In genomic region chr17:7914771-7915610, GRCh38 we compare ENCODE assay signal across 8 cellular contexts. TPM values are rescaled to one million over a fixed set of nuclear protein-coding genes. Genes with fewer than 3 reads are reported as not detected.
A peak's percentile ranks its signal among the peaks of the same experiment; 100 is the strongest.
DNase-seq lines count a peak whose midpoint lies in the region; ATAC-seq and FAIRE-seq lines count a peak whose summit lies in the region.

No MANE protein-coding gene starts in this region.

- no peaks in the 10 kb centered on the region for H3K9me3 ChIP-seq in iPS DF 6.9 (ENCODE audit: control insufficient read depth, insufficient read depth, low read length)

- FAIRE-seq in HTR-8/SVneo (lab: Jason Lieb, UNC), result peak; percentile 42

- DNase-seq in HTR-8/SVneo (ENCODE audit: insufficient read length, low spot score), result no peak
- DNase-seq in activated naive CD8-positive, alpha-beta T cell treated with anti-CD3 and anti-CD28 coated beads, Interleukin-2, amount 10 ng/mL, durations not matched to agents 7 days and 5 days, result no peak
- DNase-seq in iPS DF 6.9 (ENCODE audit: low read depth, low spot score), result no peak
- DNase-seq in smooth muscle cell of the brain vasculature (ENCODE audit: low read depth, low spot score), result peak; percentile 20
- DNase-seq in mucosa of gallbladder (ENCODE audit: low spot score), result no peak
- DNase-seq in NCI-H2196 (lab: John Stamatoyannopoulos, UW; ENCODE audit: unreplicated experiment), result no peak

- H3K27me3 ChIP-seq in iPS DF 6.9 (ENCODE audit: control insufficient read depth, insufficient read depth, low read length), result peaks cover 10% of the 10 kb centered on the region

- H3K27ac ChIP-seq in iPS DF 6.9 (ENCODE audit: low read length), result no peak overlapping the region

- no peaks in the 10 kb centered on the region for H3K27me3 Mint-ChIP-seq in activated naive CD8-positive, alpha-beta T cell treated with anti-CD3 and anti-CD28 coated beads, Interleukin-2, amount 10 ng/mL, durations not matched to agents 7 days and 5 days

- peaks cover 4% of the 10 kb centered on the region; the same call in 1 of the 2 replicates for H3K4me1 ChIP-seq in iPS DF 6.9 (ENCODE audit: control insufficient read depth, insufficient read depth, low read length)

- no peaks in the 10 kb centered on the region; the same call in 1 of the 2 replicates for H3K36me3 ChIP-seq in iPS DF 6.9 (ENCODE audit: control insufficient read depth, insufficient read depth, low read length)

- peak overlapping the region; percentile 41; the same call in 1 of the 2 replicates for H3K4me3 ChIP-seq in iPS DF 6.9 (ENCODE audit: low read length)

- peak overlapping the region; percentile 91 for H3K27ac Mint-ChIP-seq in activated naive CD8-positive, alpha-beta T cell treated with anti-CD3 and anti-CD28 coated beads, Interleukin-2, amount 10 ng/mL, durations not matched to agents 7 days and 5 days

- peaks cover 25% of the 10 kb centered on the region for H3K4me1 Mint-ChIP-seq in activated naive CD8-positive, alpha-beta T cell treated with anti-CD3 and anti-CD28 coated beads, Interleukin-2, amount 10 ng/mL, durations not matched to agents 7 days and 5 days

- H3K36me3 Mint-ChIP-seq in activated naive CD8-positive, alpha-beta T cell treated with anti-CD3 and anti-CD28 coated beads, Interleukin-2, amount 10 ng/mL, durations not matched to agents 7 days and 5 days, result peaks cover 5% of the 10 kb centered on the region

- H3K9me3 Mint-ChIP-seq in activated naive CD8-positive, alpha-beta T cell treated with anti-CD3 and anti-CD28 coated beads, Interleukin-2, amount 10 ng/mL, durations not matched to agents 7 days and 5 days, result no peaks in the 10 kb centered on the region

- ATAC-seq in GM18517 (IDR thresholded peaks at IDR 0.05; ENCODE audit: unreplicated experiment), result peak; percentile 15
- ATAC-seq in activated naive CD8-positive, alpha-beta T cell treated with anti-CD3 and anti-CD28 coated beads, Interleukin-2, amount 10 ng/mL, durations not matched to agents 7 days and 5 days (ENCODE audit: low read depth), result peak; percentile 48
- ATAC-seq in GM21786 (IDR thresholded peaks at IDR 0.05; ENCODE audit: unreplicated experiment), result no peak

- POLR2A ChIA-PET in activated naive CD8-positive, alpha-beta T cell treated with anti-CD3 and anti-CD28 coated beads, Interleukin-2, amount 10 ng/mL, durations not matched to agents 7 days and 5 days (lab: Charles Lee), result interaction anchor here (0.7 to 6.4 kb wide), 11 partner anchors 11 to 374 kb away, joined by 3 to 51 read pairs (median 4); partner anchors contain the start of genes CNTROB, KCNAB3, NAA38 and RANGRF

- peak overlapping the region; percentile 92 for H3K4me3 Mint-ChIP-seq in activated naive CD8-positive, alpha-beta T cell treated with anti-CD3 and anti-CD28 coated beads, Interleukin-2, amount 10 ng/mL, durations not matched to agents 7 days and 5 days

- no CpG with 5 or more reads among the region's 20 CpGs for WGBS in iPS DF 6.9 (ENCODE audit: insufficient coverage, insufficient read length)

RNA-seq across cellular contexts. Expression of gene RNF227, which starts 1.1 kb away (rescaled TPM):
- total RNA-seq in activated naive CD8-positive, alpha-beta T cell treated with anti-CD3 and anti-CD28 coated beads, Interleukin-2, amount 10 ng/mL, durations not matched to agents 7 days and 5 days, result 1 to 10 TPM; 4.5 to 5.5 TPM
- total RNA-seq in mucosa of gallbladder, result 3.5 TPM

RNA-seq across cellular contexts. Expression of gene KCNAB3, which starts 14.7 kb away (rescaled TPM):
- total RNA-seq in activated naive CD8-positive, alpha-beta T cell treated with anti-CD3 and anti-CD28 coated beads, Interleukin-2, amount 10 ng/mL, durations not matched to agents 7 days and 5 days, result 10 to 100 TPM; 10.6 to 12.5 TPM
- 2.5 TPM for total RNA-seq in mucosa of gallbladder

RNA-seq across cellular contexts. Expression of gene TRAPPC1, which starts 16.8 kb away (rescaled TPM):
- 100 to 1,000 TPM; 222 to 237 TPM for total RNA-seq in activated naive CD8-positive, alpha-beta T cell treated with anti-CD3 and anti-CD28 coated beads, Interleukin-2, amount 10 ng/mL, durations not matched to agents 7 days and 5 days
- 147 TPM for total RNA-seq in mucosa of gallbladder

RNA-seq across cellular contexts. Expression of gene CNTROB, which starts 17.0 kb away (rescaled TPM):
- 10 to 100 TPM; 57.3 to 62.7 TPM for total RNA-seq in activated naive CD8-positive, alpha-beta T cell treated with anti-CD3 and anti-CD28 coated beads, Interleukin-2, amount 10 ng/mL, durations not matched to agents 7 days and 5 days
- total RNA-seq in mucosa of gallbladder, result 32.1 TPM

RNA-seq across cellular contexts. Expression of gene CHD3, which starts 26.4 kb away (rescaled TPM):
- total RNA-seq in activated naive CD8-positive, alpha-beta T cell treated with anti-CD3 and anti-CD28 coated beads, Interleukin-2, amount 10 ng/mL, durations not matched to agents 7 days and 5 days, result 100 to 1,000 TPM; 194 to 199 TPM
- 127 TPM for total RNA-seq in mucosa of gallbladder
